In the genomic region with DNA sequence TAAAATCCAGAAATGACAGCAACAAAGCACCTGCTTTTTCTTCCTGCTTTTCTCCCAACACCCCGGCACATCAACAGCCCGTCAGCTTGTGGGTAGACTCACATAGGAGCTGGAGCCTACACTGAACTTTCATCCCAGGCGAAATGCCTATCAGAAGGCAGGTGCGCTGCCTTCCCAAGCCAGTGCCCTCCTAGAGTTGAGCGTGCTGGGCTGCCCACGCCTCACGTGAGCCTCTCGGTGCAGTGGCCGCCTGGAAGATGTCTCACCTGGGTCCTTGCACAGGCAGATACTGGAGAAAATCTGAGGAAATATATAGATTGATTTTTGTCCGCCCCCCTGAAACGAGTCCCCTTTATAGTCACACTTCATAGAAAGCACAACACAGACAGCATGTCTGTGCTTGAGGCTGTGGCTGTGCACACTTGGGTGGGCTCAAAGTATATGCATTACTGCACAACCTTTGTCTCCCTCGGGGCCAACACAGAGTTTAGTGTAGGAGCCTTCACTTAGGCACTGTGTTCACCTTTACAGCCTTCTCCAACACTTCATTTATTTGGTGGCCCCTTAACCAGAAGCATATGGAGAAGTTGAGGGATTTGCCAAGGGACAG, we compare ENCODE assay signal across 11 cellular contexts.
DNase-seq lines count a peak whose midpoint lies in the region; ATAC-seq, FAIRE-seq and TF ChIP-seq lines count a peak whose summit lies in the region.
"Had no signal": no experiment of that assay in that cellular context is flagged by ENCODE, and none has a peak within 500 bp of the region (broad histone marks: within the 10 kb centered on the region; RNA-seq: fewer than 3 reads in every experiment).

No MANE protein-coding gene starts in this region.

- H3K9me3 ChIP-seq in kidney (ENCODE audit: control insufficient read depth in 1 of 2, low read length in 2 of 2) (no peaks in the 10 kb centered on the region), tibial artery (no peaks in the 10 kb centered on the region), BE2C (no peaks in the 10 kb centered on the region)

- H3K27me3 ChIP-seq in tibial artery (no peaks in the 10 kb centered on the region), BE2C (no peaks in the 10 kb centered on the region)
- H3K27me3 ChIP-seq: neural progenitor cell had no signal

- TF ChIP-seq CTCF in kidney (IDR thresholded peaks at IDR 0.05; ENCODE audit: borderline replicate concordance, extremely low read depth, insufficient read depth) (no peak), tibial artery (IDR thresholded peaks at IDR 0.05) (no peak), BE2C (IDR thresholded peaks at IDR 0.05; ENCODE audit: low read depth, low read length) (no peak)

- intact Hi-C loops in kidney (cut with DNase I) (loop anchor here (10.0 kb wide), 1 partner anchor 57 kb away; no protein-coding TSS in a partner anchor), tibial artery (cut with DNase I; ENCODE audit: low total_unique reads) (no loop called here)

- no peak overlapping the region for H3K9ac ChIP-seq in kidney (ENCODE audit: low read length in 2 of 2)

- H3K27ac ChIP-seq in kidney (ENCODE audit: low read depth in 2 of 2, low read length in 2 of 2) (no peak overlapping the region), tibial artery (peak overlapping the region; percentile 89 to 90)
- H3K27ac ChIP-seq: neural progenitor cell had no signal

- H3K9me3 Mint-ChIP-seq in activated naive CD8-positive, alpha-beta T cell (ENCODE audit: low read depth), result no peaks in the 10 kb centered on the region
- no peaks in the 10 kb centered on the region for H3K9me3 Mint-ChIP-seq in activated naive CD8-positive, alpha-beta T cell treated with anti-CD3 and anti-CD28 coated beads for 36 hours
- H3K9me3 Mint-ChIP-seq in activated naive CD8-positive, alpha-beta T cell treated with anti-CD3 and anti-CD28 coated beads, Interleukin-2, amount 50 U/mL, for 24 hours, result no peaks in the 10 kb centered on the region
- H3K9me3 Mint-ChIP-seq: GM23338, neural progenitor cell had no signal

- no peak for FAIRE-seq in kidney (lab: Jason Lieb, UNC)

- no peaks in the 10 kb centered on the region for H3K27me3 Mint-ChIP-seq in activated naive CD8-positive, alpha-beta T cell
- H3K27me3 Mint-ChIP-seq in activated naive CD8-positive, alpha-beta T cell treated with anti-CD3 and anti-CD28 coated beads for 36 hours, result no peaks in the 10 kb centered on the region
- no peaks in the 10 kb centered on the region for H3K27me3 Mint-ChIP-seq in activated naive CD8-positive, alpha-beta T cell treated with anti-CD3 and anti-CD28 coated beads, Interleukin-2, amount 50 U/mL, for 24 hours

- no peak overlapping the region for H3K4me3 Mint-ChIP-seq in activated naive CD8-positive, alpha-beta T cell
- no peak overlapping the region for H3K4me3 Mint-ChIP-seq in activated naive CD8-positive, alpha-beta T cell treated with anti-CD3 and anti-CD28 coated beads for 36 hours
- peak overlapping the region; percentile 3 for H3K4me3 Mint-ChIP-seq in activated naive CD8-positive, alpha-beta T cell treated with anti-CD3 and anti-CD28 coated beads, Interleukin-2, amount 50 U/mL, for 24 hours
- H3K4me3 Mint-ChIP-seq: GM23338, neural progenitor cell had no signal

- no peak for DNase-seq in activated naive CD8-positive, alpha-beta T cell treated with anti-CD3 and anti-CD28 coated beads for 36 hours
- no peak for DNase-seq in activated naive CD8-positive, alpha-beta T cell treated with anti-CD3 and anti-CD28 coated beads, Interleukin-2, amount 50 U/mL, for 24 hours
- DNase-seq in kidney, result peak; percentile 49
- DNase-seq in tibial artery, result peak in 1 of 2 donors; percentile 46
- no peak for DNase-seq in stimulated activated CD4-positive, alpha-beta T cell treated with anti-CD3 and anti-CD28 coated beads, Interleukin-4, amount 100 ng/mL, for 4 hours
- DNase-seq in BE2C, result no peak
- no peak for DNase-seq in NOMO-1 (lab: John Stamatoyannopoulos, UW; ENCODE audit: unreplicated experiment in 2 of 2)
- DNase-seq: DMS53 had no signal

- peak overlapping the region; percentile 7 for H3K27ac Mint-ChIP-seq in activated naive CD8-positive, alpha-beta T cell
- H3K27ac Mint-ChIP-seq in activated naive CD8-positive, alpha-beta T cell treated with anti-CD3 and anti-CD28 coated beads for 36 hours, result no peak overlapping the region
- H3K27ac Mint-ChIP-seq in activated naive CD8-positive, alpha-beta T cell treated with anti-CD3 and anti-CD28 coated beads, Interleukin-2, amount 50 U/mL, for 24 hours, result no peak overlapping the region

- peaks cover 73% of the 10 kb centered on the region for H3K4me1 Mint-ChIP-seq in activated naive CD8-positive, alpha-beta T cell (ENCODE audit: low read depth)
- peaks cover 66% of the 10 kb centered on the region for H3K4me1 Mint-ChIP-seq in activated naive CD8-positive, alpha-beta T cell treated with anti-CD3 and anti-CD28 coated beads for 36 hours
- peaks cover 86% of the 10 kb centered on the region for H3K4me1 Mint-ChIP-seq in activated naive CD8-positive, alpha-beta T cell treated with anti-CD3 and anti-CD28 coated beads, Interleukin-2, amount 50 U/mL, for 24 hours

- H3K36me3 ChIP-seq in kidney (ENCODE audit: control insufficient read depth in 1 of 2, insufficient read depth in 2 of 2, low read length in 2 of 2) (no peaks in the 10 kb centered on the region), tibial artery (no peaks in the 10 kb centered on the region), BE2C (no peaks in the 10 kb centered on the region)
- H3K36me3 ChIP-seq: neural progenitor cell had no signal

- ATAC-seq in activated naive CD8-positive, alpha-beta T cell treated with anti-CD3 and anti-CD28 coated beads, Interleukin-2, amount 50 U/mL, for 24 hours, result no peak
- ATAC-seq: GM23338 had no signal

- no peaks in the 10 kb centered on the region for H3K36me3 Mint-ChIP-seq in activated naive CD8-positive, alpha-beta T cell
- H3K36me3 Mint-ChIP-seq in activated naive CD8-positive, alpha-beta T cell treated with anti-CD3 and anti-CD28 coated beads for 36 hours, result peaks cover 2% of the 10 kb centered on the region
- H3K36me3 Mint-ChIP-seq in activated naive CD8-positive, alpha-beta T cell treated with anti-CD3 and anti-CD28 coated beads, Interleukin-2, amount 50 U/mL, for 24 hours (ENCODE audit: low read depth), result peaks cover 2% of the 10 kb centered on the region
- H3K36me3 Mint-ChIP-seq: neural progenitor cell had no signal

- H3K4me1 ChIP-seq in kidney (ENCODE audit: control insufficient read depth in 1 of 2, insufficient read depth in 1 of 2, low read depth in 1 of 2, low read length in 2 of 2) (peaks cover 8 to 42% of the 10 kb centered on the region in 2 donors), tibial artery (peaks cover 0 to 79% (median 68%) of the 10 kb centered on the region in 4 donors), BE2C (peaks cover 40% of the 10 kb centered on the region)

- H3K4me3 ChIP-seq in kidney (ENCODE audit: low read length in 2 of 2), result no peak overlapping the region
- no peak overlapping the region for H3K4me3 ChIP-seq in tibial artery
- no peak overlapping the region for H3K4me3 ChIP-seq in BE2C (ENCODE audit: low read depth, low read length)
- H3K4me3 ChIP-seq: GM23338, neural progenitor cell had no signal

Comparison
In these comparisons a context has a peak if more than half of its experiments do, and no peak if none do; other contexts are left out.
1. H3K27ac ChIP-seq: peak in tibial artery (2 of 2); none in kidney (0 of 2).